25 cellular contexts compared by ENCODE assay signal in the genomic region with DNA sequence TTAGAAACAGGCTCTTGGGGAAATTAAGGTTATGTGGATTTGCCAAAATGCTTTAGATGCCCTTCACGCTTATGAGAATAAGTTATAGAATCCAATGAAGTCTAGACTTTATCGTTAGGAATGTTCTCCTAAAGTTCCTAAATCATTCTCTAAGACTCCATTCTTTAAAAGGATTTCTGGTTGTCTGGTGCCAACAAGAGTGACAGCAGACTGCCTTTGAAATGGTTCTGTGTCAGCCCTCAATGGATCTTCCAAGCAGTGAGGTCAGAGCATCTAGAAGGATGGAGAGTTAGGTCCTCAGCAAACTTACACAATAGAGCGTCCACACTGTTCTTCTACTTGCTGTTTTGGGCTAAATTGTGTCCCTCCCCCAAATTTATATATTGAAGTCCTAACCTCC.
"Had no signal": no experiment of that assay in that cellular context is flagged by ENCODE, and none has a peak within 500 bp of the region (broad histone marks: within the 10 kb centered on the region; RNA-seq: fewer than 3 reads in every experiment).

No MANE protein-coding gene starts in this region.

- DNase-seq: colonic mucosa; cortex of kidney; dermis blood vessel endothelial cell; dorsolateral prefrontal cortex; effector CD4-positive, alpha-beta T cell; effector CD8-positive, alpha-beta T cell; effector memory CD4-positive, alpha-beta T cell; effector memory CD8-positive, alpha-beta T cell; endodermal cell; erythroblast; esophagus squamous epithelium; foreskin fibroblast; foreskin keratinocyte; foreskin melanocyte; gastrocnemius medialis; glutamatergic neuron; head of caudate nucleus; heart left ventricle; heart right ventricle had no signal

- H3K9me3 ChIP-seq: colonic mucosa, esophagus muscularis mucosa, esophagus squamous epithelium, gastrocnemius medialis had no signal

- H3K4me3 ChIP-seq: colonic mucosa, coronary artery, dorsolateral prefrontal cortex, esophagus muscularis mucosa, esophagus squamous epithelium, gastrocnemius medialis, gastroesophageal sphincter, heart left ventricle, heart right ventricle had no signal

- H3K27ac Mint-ChIP-seq: dendritic cell treated with granulocyte-macrophage colony-stimulating factor and Interleukin-4, amounts not matched to agents 40 ng/mL and 50 ng/mL, for 4 days; effector memory CD8-positive, alpha-beta T cell; endodermal cell had no signal

- ATAC-seq: effector memory CD8-positive, alpha-beta T cell; esophagus mucosa; foreskin keratinocyte; gastrocnemius medialis; gastroesophageal sphincter; heart left ventricle; heart right ventricle had no signal

- H3K9me3 Mint-ChIP-seq: effector memory CD8-positive, alpha-beta T cell; endodermal cell had no signal

- H3K4me1 Mint-ChIP-seq: endodermal cell had no signal

- H3K4me1 ChIP-seq: colonic mucosa, esophagus muscularis mucosa, esophagus squamous epithelium, foreskin keratinocyte, gastrocnemius medialis, gastroesophageal sphincter, heart left ventricle, heart right ventricle had no signal

- H3K27ac ChIP-seq: colonic mucosa, coronary artery, dorsolateral prefrontal cortex, epithelial cell of prostate, esophagus muscularis mucosa, esophagus squamous epithelium, foreskin keratinocyte, gastrocnemius medialis, gastroesophageal sphincter, heart left ventricle, heart right ventricle had no signal

- H3K4me3 Mint-ChIP-seq: dendritic cell treated with granulocyte-macrophage colony-stimulating factor and Interleukin-4, amounts not matched to agents 40 ng/mL and 50 ng/mL, for 4 days; effector memory CD8-positive, alpha-beta T cell; endodermal cell had no signal

- H3K27me3 Mint-ChIP-seq: dendritic cell treated with granulocyte-macrophage colony-stimulating factor and Interleukin-4, amounts not matched to agents 40 ng/mL and 50 ng/mL, for 4 days had no signal

- H3K36me3 ChIP-seq: colonic mucosa, esophagus muscularis mucosa, esophagus squamous epithelium, gastrocnemius medialis, gastroesophageal sphincter, heart left ventricle, heart right ventricle had no signal
